8 cellular contexts compared by ENCODE assay signal in genomic region chr6:149963212-149963461, GRCh38. TPM values are rescaled to one million over a fixed set of nuclear protein-coding genes. Genes with fewer than 3 reads are reported as not detected.
DNase-seq lines count a peak whose midpoint lies in the region; ATAC-seq and TF ChIP-seq lines count a peak whose summit lies in the region.

No MANE protein-coding gene starts in this region.

- H3K4me1 Mint-ChIP-seq in activated T-cell treated with anti-CD3 and anti-CD28 coated beads, Interleukin-2, amount 50 U/mL, for 4 hours (ENCODE audit: low read depth) = peaks cover 19% of the 10 kb centered on the region

- no peaks in the 10 kb centered on the region for H3K9me3 ChIP-seq in heart left ventricle
- H3K9me3 ChIP-seq in skeletal muscle tissue (ENCODE audit: control insufficient read depth in 3 of 3, low read length in 3 of 3) = no peaks in the 10 kb centered on the region

- peak overlapping the region; percentile 87 for H3K4me3 Mint-ChIP-seq in activated T-cell treated with anti-CD3 and anti-CD28 coated beads, Interleukin-2, amount 50 U/mL, for 4 hours

- H3K36me3 ChIP-seq in heart left ventricle (no peaks in the 10 kb centered on the region), skeletal muscle tissue (ENCODE audit: control insufficient read depth in 3 of 3, insufficient read depth in 3 of 3, low read length in 3 of 3) (no peaks in the 10 kb centered on the region)

- H3K27me3 Mint-ChIP-seq in activated T-cell treated with anti-CD3 and anti-CD28 coated beads, Interleukin-2, amount 50 U/mL, for 4 hours (ENCODE audit: low read depth) = peaks cover 84% of the 10 kb centered on the region

- H3K27me3 ChIP-seq in heart left ventricle (peaks cover 14 to 80% (median 38%) of the 10 kb centered on the region in 9 donors), skeletal muscle tissue (ENCODE audit: control insufficient read depth in 3 of 3, insufficient read depth in 3 of 3, low read length in 3 of 3) (peaks cover 54 to 74% (median 67%) of the 10 kb centered on the region in 3 donors)

- no peaks in the 10 kb centered on the region for H3K36me3 Mint-ChIP-seq in activated T-cell treated with anti-CD3 and anti-CD28 coated beads, Interleukin-2, amount 50 U/mL, for 4 hours (ENCODE audit: insufficient read depth)

- TF ChIP-seq CTCF in AG10803 (conservative IDR thresholded peaks at IDR 0.05; ENCODE audit: low read length) (no peak), heart left ventricle (IDR thresholded peaks at IDR 0.05) (no peak)

- DNase-seq in AG10803 (ENCODE audit: low read depth) (peak; percentile 64), NCI-H146 (lab: John Stamatoyannopoulos, UW) (peak; percentile 76), heart left ventricle (no peak), substantia nigra (lab: John Stamatoyannopoulos, UW) (no peak)
- DNase-seq in activated T-cell treated with anti-CD3 and anti-CD28 coated beads, Interleukin-2, amount 50 U/mL, for 4 hours = no peak

- H3K27ac ChIP-seq in heart left ventricle (no peak overlapping the region), skeletal muscle tissue (ENCODE audit: low read depth, low read length) (no peak overlapping the region), substantia nigra (ENCODE audit: low read depth, low read length, poor library complexity, severe bottlenecking) (no peak overlapping the region)

- ATAC-seq in GM19452 (IDR thresholded peaks at IDR 0.05; ENCODE audit: unreplicated experiment) (peak; percentile 20), heart left ventricle (no peak), GM19324 (IDR thresholded peaks at IDR 0.05; ENCODE audit: low FRiP score, unreplicated experiment) (no peak)
- ATAC-seq in activated T-cell treated with anti-CD3 and anti-CD28 coated beads, Interleukin-2, amount 50 U/mL, for 4 hours = peak; percentile 7 to 8

- H3K4me3 ChIP-seq in AG10803 (ENCODE audit: low read length) (peak overlapping the region; percentile 67), heart left ventricle (peak overlapping the region in 11 of 12 donors; percentile 27 to 68 (median 54)), skeletal muscle tissue (ENCODE audit: low read length in 3 of 3) (peak overlapping the region; percentile 50 to 74 (median 67))

- WGBS in heart left ventricle, 4 donors = 11 to 23% (median 21%) methylated on average over 8 of the region's 8 CpGs

- TF ChIP-seq POLR2A in heart left ventricle (IDR thresholded peaks at IDR 0.05) = no peak

- peaks cover 0 to 28% (median 14%) of the 10 kb centered on the region in 12 donors for H3K4me1 ChIP-seq in heart left ventricle
- peaks cover 21 to 28% (median 24%) of the 10 kb centered on the region in 3 donors for H3K4me1 ChIP-seq in skeletal muscle tissue (ENCODE audit: control insufficient read depth in 3 of 3, insufficient read depth in 3 of 3, low read length in 3 of 3)

- H3K9me3 Mint-ChIP-seq in activated T-cell treated with anti-CD3 and anti-CD28 coated beads, Interleukin-2, amount 50 U/mL, for 4 hours = no peaks in the 10 kb centered on the region

- no peak overlapping the region for H3K9ac ChIP-seq in skeletal muscle tissue (ENCODE audit: low read depth in 1 of 3, low read length in 3 of 3)

- intact Hi-C loops in heart left ventricle (cut with DNase I) = loop anchor here in 1 of 10 donors (10.0 kb wide), 1 partner anchor 52 kb away; no protein-coding TSS in a partner anchor

RNA-seq across cellular contexts. Expression of gene ULBP1, which starts 0.6 kb away (rescaled TPM):
- total RNA-seq in activated T-cell treated with anti-CD3 and anti-CD28 coated beads, Interleukin-2, amount 50 U/mL, for 4 hours = 1 to 10 TPM in 2 of 3 donors, under 1 TPM in 1; 0.83 to 1.3 (median 1.2) TPM
- total RNA-seq in heart left ventricle = under 1 TPM; 0.10 to 0.52 (median 0.25) TPM
- under 1 TPM; 0.11 to 0.33 TPM for polyA plus RNA-seq in heart left ventricle
- total RNA-seq in skeletal muscle tissue = not detected

RNA-seq across cellular contexts. Expression of gene ULBP2, which starts 21.3 kb away (rescaled TPM):
- under 1 TPM; 0.43 to 0.87 (median 0.51) TPM for total RNA-seq in activated T-cell treated with anti-CD3 and anti-CD28 coated beads, Interleukin-2, amount 50 U/mL, for 4 hours
- 1 to 10 TPM in 3 of 9 donors, under 1 TPM in 6; 0.27 to 2.3 (median 0.85) TPM for total RNA-seq in heart left ventricle
- polyA plus RNA-seq in heart left ventricle = 1 to 10 TPM in 1 of 2 donors, under 1 TPM in 1; 0.34 to 3.7 TPM
- not detected for total RNA-seq in skeletal muscle tissue

RNA-seq across cellular contexts. Expression of gene RAET1G, which starts 40.2 kb away (rescaled TPM):
- not detected for total RNA-seq in activated T-cell treated with anti-CD3 and anti-CD28 coated beads, Interleukin-2, amount 50 U/mL, for 4 hours
- total RNA-seq in heart left ventricle (1 to 10 TPM in 1 of 9 donors, under 1 TPM in 1, not detected in 7; 0.25 to 1.9 TPM), skeletal muscle tissue (not detected)
- polyA plus RNA-seq in heart left ventricle = under 1 TPM in 1 of 2 donors, not detected in 1; 0.22 TPM

Comparison
In these comparisons a context has a peak if more than half of its experiments do, and no peak if none do; other contexts are left out.
1. DNase-seq: peak in AG10803 (single experiment) and NCI-H146 (single experiment); none in activated T-cell treated with anti-CD3 and anti-CD28 coated beads, Interleukin-2, amount 50 U/mL, for 4 hours (single experiment), heart left ventricle (0 of 5) and substantia nigra (0 of 49).
2. ATAC-seq: peak in GM19452 (single experiment) and activated T-cell treated with anti-CD3 and anti-CD28 coated beads, Interleukin-2, amount 50 U/mL, for 4 hours (2 of 2); none in heart left ventricle (0 of 4) and GM19324 (single experiment).
3. Peak in every context shown above with its lines, with median percentiles within 50 percentile points of each other: H3K4me3 ChIP-seq.